2 cellular contexts compared by ENCODE assay signal in the genomic region with DNA sequence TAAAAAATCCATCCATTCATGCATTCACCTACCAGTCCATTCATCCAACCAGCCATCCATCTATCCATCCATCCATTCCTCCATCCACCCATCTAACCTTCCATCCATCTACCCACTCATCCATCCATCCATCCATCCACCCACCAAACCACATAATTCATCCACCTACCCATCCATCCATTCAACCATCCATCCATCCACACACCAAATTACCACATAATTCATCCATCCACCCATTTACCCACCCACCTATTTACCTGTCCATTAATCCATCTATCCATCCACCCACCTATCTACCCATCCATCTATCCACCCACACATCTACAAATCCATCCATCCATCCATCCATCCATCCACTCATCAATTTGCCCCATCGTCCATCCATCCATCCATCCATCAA.
A peak's percentile ranks its signal among the peaks of the same experiment; 100 is the strongest.
TF ChIP-seq lines count a peak whose summit lies in the region.

No MANE protein-coding gene starts in this region.

TF ChIP-seq in HEK293, 187 proteins besides CTCF, POLR2A, EP300 and RAD21 (continued from another document):
- TF ChIP-seq ZBTB17 (tag by site-specific recombination; IDR thresholded peaks at IDR 0.05), result peak; percentile 76
- TF ChIP-seq ZNF366 (tag by site-specific recombination; conservative IDR thresholded peaks at IDR 0.05), result peak; percentile 91
- TF ChIP-seq ZNF157 (tag by site-specific recombination; IDR thresholded peaks at IDR 0.05), result 0 out of 2 replicates have a peak, but pooled peaks have one; percentile 42
- TF ChIP-seq ZBTB8A (tag by site-specific recombination; IDR thresholded peaks at IDR 0.05), result no peak
- TF ChIP-seq ZNF473 (tag by site-specific recombination; IDR thresholded peaks at IDR 0.05), result peak; percentile 71; the same call in 1 of the 2 replicates
- peak; percentile 82 for TF ChIP-seq ZFHX2 (tag by site-specific recombination; conservative IDR thresholded peaks at IDR 0.05)
- TF ChIP-seq EGR2 (tag by site-specific recombination; IDR thresholded peaks at IDR 0.05; ENCODE audit: low read depth), result peak; percentile 95
- TF ChIP-seq ZNF776 (tag by site-specific recombination; IDR thresholded peaks at IDR 0.05; ENCODE audit: borderline replicate concordance), result 0 out of 2 replicates have a peak, but pooled peaks have one; percentile 17
- 0 out of 2 replicates have a peak, but pooled peaks have one; percentile 30 for TF ChIP-seq ZNF785 (tag by site-specific recombination; IDR thresholded peaks at IDR 0.05)
- TF ChIP-seq, protein P1, sequence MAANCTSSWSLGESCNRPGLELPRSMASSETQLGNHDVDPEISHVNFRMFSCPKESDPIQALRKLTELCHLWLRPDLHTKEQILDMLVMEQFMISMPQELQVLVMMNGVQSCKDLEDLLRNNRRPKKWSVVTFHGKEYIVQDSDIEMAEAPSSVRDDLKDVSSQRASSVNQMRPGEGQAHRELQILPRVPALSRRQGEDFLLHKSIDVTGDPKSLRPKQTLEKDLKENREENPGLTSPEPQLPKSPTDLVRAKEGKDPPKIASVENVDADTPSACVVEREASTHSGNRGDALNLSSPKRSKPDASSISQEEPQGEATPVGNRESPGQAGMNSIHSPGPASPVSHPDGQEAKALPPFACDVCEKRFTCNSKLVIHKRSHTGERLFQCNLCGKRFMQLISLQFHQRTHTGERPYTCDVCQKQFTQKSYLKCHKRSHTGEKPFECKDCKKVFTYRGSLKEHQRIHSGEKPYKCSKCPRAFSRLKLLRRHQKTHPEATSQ (tag by site-specific recombination; IDR thresholded peaks at IDR 0.05), result 0 out of 2 replicates have a peak, but pooled peaks have one; percentile 69
- 0 out of 2 replicates have a peak, but pooled peaks have one; percentile 10 for TF ChIP-seq ZNF266 (tag by site-specific recombination; IDR thresholded peaks at IDR 0.05; ENCODE audit: low read depth)
- no peak for TF ChIP-seq ZNF16 (tag by site-specific recombination; IDR thresholded peaks at IDR 0.05; ENCODE audit: low read depth)
- TF ChIP-seq ZNF10 (tag by site-specific recombination; IDR thresholded peaks at IDR 0.05), result no peak

TF ChIP-seq in K562, 482 proteins besides CTCF, POLR2A, EP300 and RAD21:
- TF ChIP-seq, protein P2, sequence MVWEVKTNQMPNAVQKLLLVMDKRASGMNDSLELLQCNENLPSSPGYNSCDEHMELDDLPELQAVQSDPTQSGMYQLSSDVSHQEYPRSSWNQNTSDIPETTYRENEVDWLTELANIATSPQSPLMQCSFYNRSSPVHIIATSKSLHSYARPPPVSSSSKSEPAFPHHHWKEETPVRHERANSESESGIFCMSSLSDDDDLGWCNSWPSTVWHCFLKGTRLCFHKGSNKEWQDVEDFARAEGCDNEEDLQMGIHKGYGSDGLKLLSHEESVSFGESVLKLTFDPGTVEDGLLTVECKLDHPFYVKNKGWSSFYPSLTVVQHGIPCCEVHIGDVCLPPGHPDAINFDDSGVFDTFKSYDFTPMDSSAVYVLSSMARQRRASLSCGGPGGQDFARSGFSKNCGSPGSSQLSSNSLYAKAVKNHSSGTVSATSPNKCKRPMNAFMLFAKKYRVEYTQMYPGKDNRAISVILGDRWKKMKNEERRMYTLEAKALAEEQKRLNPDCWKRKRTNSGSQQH (CRISPR knock-in tag; IDR thresholded peaks at IDR 0.05), result 0 out of 2 replicates have a peak, but pooled peaks have one; percentile 7
- TF ChIP-seq POLR3G (IDR thresholded peaks at IDR 0.05; ENCODE audit: extremely low read depth, insufficient read length, insufficient replicate concordance) (no peak), CREBBP (IDR thresholded peaks at IDR 0.05; ENCODE audit: low read depth, low read length) (peak; percentile 14), DIDO1 (tag; IDR thresholded peaks at IDR 0.05; ENCODE audit: low read depth) (no peak), E2F3 (CRISPR knock-in tag; IDR thresholded peaks at IDR 0.05) (no peak), SMARCC2 (IDR thresholded peaks at IDR 0.05; ENCODE audit: low read depth) (no peak), ELF4 (CRISPR knock-in tag; IDR thresholded peaks at IDR 0.05) (0 out of 2 replicates have a peak, but pooled peaks have one; percentile 57), CEBPG (CRISPR knock-in tag; IDR thresholded peaks at IDR 0.05) (no peak), CEBPG (tag; conservative IDR thresholded peaks at IDR 0.05 in 1 of 2, IDR thresholded peaks at IDR 0.05 in 1 of 2) (no peak)
- TF ChIP-seq, protein P3, sequence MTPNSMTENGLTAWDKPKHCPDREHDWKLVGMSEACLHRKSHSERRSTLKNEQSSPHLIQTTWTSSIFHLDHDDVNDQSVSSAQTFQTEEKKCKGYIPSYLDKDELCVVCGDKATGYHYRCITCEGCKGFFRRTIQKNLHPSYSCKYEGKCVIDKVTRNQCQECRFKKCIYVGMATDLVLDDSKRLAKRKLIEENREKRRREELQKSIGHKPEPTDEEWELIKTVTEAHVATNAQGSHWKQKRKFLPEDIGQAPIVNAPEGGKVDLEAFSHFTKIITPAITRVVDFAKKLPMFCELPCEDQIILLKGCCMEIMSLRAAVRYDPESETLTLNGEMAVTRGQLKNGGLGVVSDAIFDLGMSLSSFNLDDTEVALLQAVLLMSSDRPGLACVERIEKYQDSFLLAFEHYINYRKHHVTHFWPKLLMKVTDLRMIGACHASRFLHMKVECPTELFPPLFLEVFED (CRISPR knock-in tag; conservative IDR thresholded peaks at IDR 0.05), result peak; percentile 59; the same call in 1 of the 2 replicates
- TF ChIP-seq, protein P4, sequence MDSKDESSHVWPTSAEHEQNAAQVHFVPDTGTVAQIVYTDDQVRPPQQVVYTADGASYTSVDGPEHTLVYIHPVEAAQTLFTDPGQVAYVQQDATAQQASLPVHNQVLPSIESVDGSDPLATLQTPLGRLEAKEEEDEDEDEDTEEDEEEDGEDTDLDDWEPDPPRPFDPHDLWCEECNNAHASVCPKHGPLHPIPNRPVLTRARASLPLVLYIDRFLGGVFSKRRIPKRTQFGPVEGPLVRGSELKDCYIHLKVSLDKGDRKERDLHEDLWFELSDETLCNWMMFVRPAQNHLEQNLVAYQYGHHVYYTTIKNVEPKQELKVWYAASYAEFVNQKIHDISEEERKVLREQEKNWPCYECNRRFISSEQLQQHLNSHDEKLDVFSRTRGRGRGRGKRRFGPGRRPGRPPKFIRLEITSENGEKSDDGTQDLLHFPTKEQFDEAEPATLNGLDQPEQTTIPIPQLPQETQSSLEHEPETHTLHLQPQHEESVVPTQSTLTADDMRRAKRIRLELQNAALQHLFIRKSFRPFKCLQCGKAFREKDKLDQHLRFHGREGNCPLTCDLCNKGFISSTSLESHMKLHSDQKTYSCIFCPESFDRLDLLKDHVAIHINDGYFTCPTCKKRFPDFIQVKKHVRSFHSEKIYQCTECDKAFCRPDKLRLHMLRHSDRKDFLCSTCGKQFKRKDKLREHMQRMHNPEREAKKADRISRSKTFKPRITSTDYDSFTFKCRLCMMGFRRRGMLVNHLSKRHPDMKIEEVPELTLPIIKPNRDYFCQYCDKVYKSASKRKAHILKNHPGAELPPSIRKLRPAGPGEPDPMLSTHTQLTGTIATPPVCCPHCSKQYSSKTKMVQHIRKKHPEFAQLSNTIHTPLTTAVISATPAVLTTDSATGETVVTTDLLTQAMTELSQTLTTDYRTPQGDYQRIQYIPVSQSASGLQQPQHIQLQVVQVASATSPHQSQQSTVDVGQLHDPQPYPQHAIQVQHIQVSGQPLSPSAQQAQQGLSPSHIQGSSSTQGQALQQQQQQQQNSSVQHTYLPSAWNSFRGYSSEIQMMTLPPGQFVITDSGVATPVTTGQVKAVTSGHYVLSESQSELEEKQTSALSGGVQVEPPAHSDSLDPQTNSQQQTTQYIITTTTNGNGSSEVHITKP (IDR thresholded peaks at IDR 0.05; ENCODE audit: partially characterized antibody), result no peak
